In the genomic region with DNA sequence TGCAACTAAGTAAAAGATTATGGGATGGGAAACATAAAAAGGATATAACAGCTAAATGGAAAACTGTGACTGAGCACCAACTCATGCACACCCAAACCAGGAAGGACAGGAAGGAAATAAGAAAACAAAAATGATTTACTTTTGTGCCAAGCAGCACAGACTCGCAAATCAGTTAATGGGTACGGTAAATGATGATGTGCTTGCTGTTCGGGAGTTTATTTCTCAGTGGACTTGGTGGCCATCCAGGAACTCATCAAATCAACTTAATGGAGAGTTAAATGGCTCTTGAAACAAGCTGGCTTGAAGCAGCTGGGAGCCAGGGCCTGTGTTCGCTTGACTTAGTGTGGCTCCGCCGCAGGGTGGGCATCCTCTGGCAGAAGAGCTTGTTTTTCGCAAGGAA, we compare ENCODE assay signal across 21 cellular contexts. TPM values are rescaled to one million over a fixed set of nuclear protein-coding genes. Genes with fewer than 3 reads are reported as not detected.
DNase-seq lines count a peak whose midpoint lies in the region; ATAC-seq, FAIRE-seq and TF ChIP-seq lines count a peak whose summit lies in the region.
"Had no signal": no experiment of that assay in that cellular context is flagged by ENCODE, and none has a peak within 500 bp of the region (broad histone marks: within the 10 kb centered on the region; RNA-seq: fewer than 3 reads in every experiment).

No MANE protein-coding gene starts in this region.

- H3K4me2 ChIP-seq in endothelial cell of umbilical vein (ENCODE audit: insufficient read depth, low read length), result peak overlapping the region; percentile 44

- no peak overlapping the region for H3K4me3 Mint-ChIP-seq in stimulated activated naive B cell treated with anti-CD40 and anti-IgM and Interleukin-4, amounts not matched to agents 10 μg/mL and 1 μg/mL and 100 μg/mL, for 72 hours
- H3K4me3 Mint-ChIP-seq: central memory CD8-positive, alpha-beta T cell; stimulated activated effector memory CD8-positive, alpha-beta T cell treated with anti-CD3 and anti-CD28 coated beads, Interleukin-12 subunit alpha, Interleukin-12 subunit beta, amount 100 ng/mL, for 72 hours had no signal

- no peak overlapping the region for H3K4me3 ChIP-seq in endothelial cell of umbilical vein (replicated peaks in 1 of 3; ENCODE audit: insufficient read depth in 1 of 3, low read depth in 1 of 3, low read length in 3 of 3)
- H3K4me3 ChIP-seq: left ventricle myocardium inferior, tibial nerve had no signal

- DNase-seq in NCI-H1105 treated with DMSO at 0.1 percent for 48 hours (lab: John Stamatoyannopoulos, UW) (peak; percentile 82), NCI-H2227 treated with DMSO at 0.1 percent for 48 hours (lab: John Stamatoyannopoulos, UW) (peak; percentile 17), endothelial cell of umbilical vein (ENCODE audit: low read depth, low spot score) (peak; percentile 41), NAMALWA (ENCODE audit: low spot score) (no peak), DMS 273 treated with DMSO at 0.1 percent for 48 hours (lab: John Stamatoyannopoulos, UW) (no peak)
- DNase-seq in stimulated activated naive B cell treated with anti-CD40 and anti-IgM and Interleukin-4, amounts not matched to agents 10 μg/mL and 1 μg/mL and 100 μg/mL, for 72 hours, result no peak
- DNase-seq: activated CD4-positive, alpha-beta T cell treated with anti-CD3 and anti-CD28 coated beads, Interleukin-2, amount 50 U/mL, for 4 hours; activated naive CD4-positive, alpha-beta T cell; activated T-cell treated with anti-CD3 and anti-CD28 coated beads for 4 hours; AML-193; aorta; effector memory CD4-positive, alpha-beta T cell; KBM-7; left ventricle myocardium inferior; right cardiac atrium; T-cell had no signal

- peaks cover 63% of the 10 kb centered on the region for H3K79me2 ChIP-seq in endothelial cell of umbilical vein (ENCODE audit: control insufficient read depth, insufficient read depth, low read length)

- no peaks in the 10 kb centered on the region for H3K27me3 ChIP-seq in endothelial cell of umbilical vein (ENCODE audit: control insufficient read depth in 2 of 2, insufficient read depth in 2 of 2, low read length in 2 of 2)
- H3K27me3 ChIP-seq: tibial nerve had no signal

- H3K9ac ChIP-seq in endothelial cell of umbilical vein (replicated peaks; ENCODE audit: extremely low read depth, insufficient read depth, low read length), result peak overlapping the region; percentile 1

- H3K36me3 Mint-ChIP-seq in stimulated activated naive B cell treated with anti-CD40 and anti-IgM and Interleukin-4, amounts not matched to agents 10 μg/mL and 1 μg/mL and 100 μg/mL, for 72 hours, result peaks cover 10 to 28% of the 10 kb centered on the region in 2 donors
- H3K36me3 Mint-ChIP-seq: stimulated activated effector memory CD8-positive, alpha-beta T cell treated with anti-CD3 and anti-CD28 coated beads, Interleukin-12 subunit alpha, Interleukin-12 subunit beta, amount 100 ng/mL, for 72 hours had no signal

- POLR2A ChIA-PET in endothelial cell of umbilical vein (lab: Charles Lee), result no interaction called here

- dilution Hi-C loops in endothelial cell of umbilical vein (cut with MboI; ENCODE audit: extremely low pct_ligation_motif_present, low sequenced_read_pairs), result no loop called here

- H3K4me1 ChIP-seq in endothelial cell of umbilical vein (ENCODE audit: control insufficient read depth, extremely low read depth, insufficient read depth, low read length), result peaks cover 42% of the 10 kb centered on the region
- H3K4me1 ChIP-seq: left ventricle myocardium inferior, tibial nerve had no signal

- H3K27me3 Mint-ChIP-seq in stimulated activated naive B cell treated with anti-CD40 and anti-IgM and Interleukin-4, amounts not matched to agents 10 μg/mL and 1 μg/mL and 100 μg/mL, for 72 hours, result no peaks in the 10 kb centered on the region
- H3K27me3 Mint-ChIP-seq: central memory CD8-positive, alpha-beta T cell had no signal

- H3K4me1 Mint-ChIP-seq in stimulated activated naive B cell treated with anti-CD40 and anti-IgM and Interleukin-4, amounts not matched to agents 10 μg/mL and 1 μg/mL and 100 μg/mL, for 72 hours, result peaks cover 14 to 21% of the 10 kb centered on the region in 2 donors

- H3K9me3 Mint-ChIP-seq in stimulated activated naive B cell treated with anti-CD40 and anti-IgM and Interleukin-4, amounts not matched to agents 10 μg/mL and 1 μg/mL and 100 μg/mL, for 72 hours, result peaks cover 12 to 14% of the 10 kb centered on the region in 2 donors

- intact Hi-C loops in endothelial cell of umbilical vein (cut with micrococcal nuclease), result no loop called here

- no peaks in the 10 kb centered on the region for H3K9me1 ChIP-seq in endothelial cell of umbilical vein (replicated peaks; ENCODE audit: control insufficient read depth, extremely low read depth, insufficient read depth, low read length)

- TF ChIP-seq POLR2A in endothelial cell of umbilical vein (IDR thresholded peaks at IDR 0.05; ENCODE audit: low read depth, low read length), result no peak

- no peak overlapping the region for H2AFZ ChIP-seq in endothelial cell of umbilical vein (ENCODE audit: low read depth, low read length)

- no peak for ATAC-seq in stimulated activated naive B cell treated with anti-CD40 and anti-IgM and Interleukin-4, amounts not matched to agents 10 μg/mL and 1 μg/mL and 100 μg/mL, for 72 hours (replicated peaks)
- no peak for ATAC-seq in activated CD4-positive, CD25-positive, alpha-beta regulatory T cell treated with anti-CD3 and anti-CD28 coated beads, Interleukin-2, amount 50 U/mL, for 24 hours
- ATAC-seq: right cardiac atrium; Right ventricle myocardium inferior; stimulated activated effector memory CD8-positive, alpha-beta T cell treated with anti-CD3 and anti-CD28 coated beads, Interleukin-12 subunit alpha, Interleukin-12 subunit beta, amount 100 ng/mL, for 72 hours had no signal

- TF ChIP-seq CTCF in endothelial cell of umbilical vein (IDR thresholded peaks at IDR 0.05; ENCODE audit: extremely low read depth in 1 of 2, insufficient read depth in 1 of 2, low read depth in 1 of 2, low read length in 2 of 2), result no peak

- H3K36me3 ChIP-seq in endothelial cell of umbilical vein (ENCODE audit: control insufficient read depth in 2 of 2, extremely low read depth in 1 of 2, insufficient read depth in 2 of 2, low read length in 2 of 2), result no peaks in the 10 kb centered on the region
- H3K36me3 ChIP-seq: left ventricle myocardium inferior, tibial nerve had no signal

- CTCF ChIA-PET in endothelial cell of umbilical vein (lab: Charles Lee), result interaction anchor here (0.9 to 4.5 kb wide), 3 partner anchors 35 to 45 kb away, joined by 4 to 21 read pairs (median 7); no protein-coding TSS in a partner anchor

- FAIRE-seq in endothelial cell of umbilical vein (lab: Jason Lieb, UNC), result peak; percentile 73

- H4K20me1 ChIP-seq in endothelial cell of umbilical vein (replicated peaks; ENCODE audit: control insufficient read depth, extremely low read depth, insufficient read depth, low read length), result no peaks in the 10 kb centered on the region

- H3K27ac ChIP-seq in endothelial cell of umbilical vein (ENCODE audit: insufficient read depth, low read depth, low read length), result peak overlapping the region; percentile 65
- H3K27ac ChIP-seq: left ventricle myocardium inferior, tibial nerve had no signal

- H3K9me3 ChIP-seq in endothelial cell of umbilical vein (replicated peaks; ENCODE audit: control insufficient read depth, insufficient read depth, low read length), result no peaks in the 10 kb centered on the region
- H3K9me3 ChIP-seq: left ventricle myocardium inferior, tibial nerve had no signal

- TSS peak; percentile 23 for BruUV-seq in endothelial cell of umbilical vein (replicated peaks; lab: Mats Ljungman, UMichigan)

- peak overlapping the region; percentile 9 for H3K27ac Mint-ChIP-seq in stimulated activated naive B cell treated with anti-CD40 and anti-IgM and Interleukin-4, amounts not matched to agents 10 μg/mL and 1 μg/mL and 100 μg/mL, for 72 hours
- H3K27ac Mint-ChIP-seq: stimulated activated effector memory CD8-positive, alpha-beta T cell treated with anti-CD3 and anti-CD28 coated beads, Interleukin-12 subunit alpha, Interleukin-12 subunit beta, amount 100 ng/mL, for 72 hours had no signal

TF ChIP-seq in endothelial cell of umbilical vein, 7 proteins besides CTCF, POLR2A, EP300 and RAD21:
- TF ChIP-seq EZH2 (IDR thresholded peaks at IDR 0.05; ENCODE audit: borderline replicate concordance, low read depth, low read length, severe bottlenecking) (no peak), POLR2AphosphoS5 (IDR thresholded peaks at IDR 0.05; ENCODE audit: insufficient read depth, low read depth, low read length) (no peak), JUN (IDR thresholded peaks at IDR 0.05; ENCODE audit: borderline replicate concordance, insufficient read depth, insufficient read length, low read depth) (no peak), MYC (IDR thresholded peaks at IDR 0.05; ENCODE audit: low read depth, low read length) (no peak)
- TF ChIP-seq, protein P1, sequence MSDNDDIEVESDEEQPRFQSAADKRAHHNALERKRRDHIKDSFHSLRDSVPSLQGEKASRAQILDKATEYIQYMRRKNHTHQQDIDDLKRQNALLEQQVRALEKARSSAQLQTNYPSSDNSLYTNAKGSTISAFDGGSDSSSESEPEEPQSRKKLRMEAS (IDR thresholded peaks at IDR 0.05; ENCODE audit: insufficient read depth, insufficient read length), result no peak

RNA-seq across cellular contexts. Expression of a gene that starts 36.2 kb away (rescaled TPM):
- 36.7 and 75.7 TPM in 2 replicates for total RNA-seq in endothelial cell of umbilical vein
- polyA plus RNA-seq in endothelial cell of umbilical vein, result 11.9 and 14.0 TPM in 2 replicates
- polyA plus RNA-seq in endothelial cell of umbilical vein (2011; cell fraction: cytosol; rRNA removed), result 9.9 and 12.7 TPM in 2 replicates
- polyA plus RNA-seq in endothelial cell of umbilical vein (2011; cell fraction: nucleus; rRNA removed), result 75.8 and 89.8 TPM in 2 replicates
- polyA plus RNA-seq in endothelial cell of umbilical vein (2012), result 41.8 and 46.2 TPM in 2 replicates
- 29.2 and 36.3 TPM in 2 replicates for polyA minus RNA-seq in endothelial cell of umbilical vein
- 14.4 TPM for polyA minus RNA-seq in endothelial cell of umbilical vein (2011; cell fraction: cytosol; rRNA and poly(A)+ RNA removed)
- 68.5 and 70.3 TPM in 2 replicates for polyA minus RNA-seq in endothelial cell of umbilical vein (2011; cell fraction: nucleus; rRNA and poly(A)+ RNA removed)

Comparison
In these comparisons a context has a peak if more than half of its experiments do, and no peak if none do; other contexts are left out.
1. DNase-seq: peak in NCI-H1105 treated with DMSO at 0.1 percent for 48 hours (single experiment), NCI-H2227 treated with DMSO at 0.1 percent for 48 hours (single experiment) and endothelial cell of umbilical vein (single experiment); none in stimulated activated naive B cell treated with anti-CD40 and anti-IgM and Interleukin-4, amounts not matched to agents 10 μg/mL and 1 μg/mL and 100 μg/mL, for 72 hours (single experiment), NAMALWA (single experiment) and DMS 273 treated with DMSO at 0.1 percent for 48 hours (single experiment).